ENCODE assay signal across 1 cellular context in the genomic region with DNA sequence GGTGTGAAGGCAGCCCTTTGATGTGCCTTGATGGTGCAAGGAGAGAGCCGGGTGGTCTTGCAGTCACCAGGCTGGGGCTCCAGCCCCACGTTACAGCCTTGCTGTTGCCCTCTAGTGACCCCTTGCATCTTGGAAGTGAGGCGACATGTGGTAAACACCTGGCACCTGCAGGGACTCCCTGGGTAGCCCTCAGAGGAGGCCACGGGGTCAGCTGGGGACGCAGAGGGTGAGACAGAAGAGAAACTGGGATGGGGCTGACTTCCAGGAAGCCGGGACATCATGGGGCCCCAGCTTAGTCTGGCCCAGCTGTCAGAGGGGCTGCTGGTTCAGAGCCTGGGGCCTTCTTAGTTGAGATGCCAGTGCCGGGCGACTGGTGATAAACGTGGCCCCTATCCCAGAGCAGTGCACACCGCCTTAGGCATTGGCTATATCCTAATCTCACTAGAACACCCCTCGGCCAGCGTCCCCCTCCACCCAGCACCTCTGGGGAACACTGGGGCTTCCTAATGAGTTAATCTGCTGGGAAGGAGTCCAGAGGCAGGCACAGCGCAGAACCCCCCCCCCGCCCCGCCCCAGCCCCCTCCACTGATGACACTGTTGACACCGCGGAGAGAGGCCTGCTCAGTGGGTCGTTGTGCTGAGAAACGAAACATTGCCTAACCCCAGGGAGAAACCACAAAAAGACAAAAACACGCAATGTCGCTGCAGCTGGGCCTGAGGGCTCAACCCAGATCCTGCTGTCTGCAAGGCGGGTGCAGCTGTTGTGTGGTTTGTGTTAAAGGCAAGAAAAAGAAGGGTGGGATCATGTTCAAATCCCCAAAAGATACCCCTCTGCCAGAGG.
TF ChIP-seq lines count a peak whose summit lies in the region.

No MANE protein-coding gene starts in this region.

TF ChIP-seq in GM23338, 12 proteins besides CTCF, POLR2A, EP300 and RAD21 (continued from another document):
- TF ChIP-seq, protein P1, sequence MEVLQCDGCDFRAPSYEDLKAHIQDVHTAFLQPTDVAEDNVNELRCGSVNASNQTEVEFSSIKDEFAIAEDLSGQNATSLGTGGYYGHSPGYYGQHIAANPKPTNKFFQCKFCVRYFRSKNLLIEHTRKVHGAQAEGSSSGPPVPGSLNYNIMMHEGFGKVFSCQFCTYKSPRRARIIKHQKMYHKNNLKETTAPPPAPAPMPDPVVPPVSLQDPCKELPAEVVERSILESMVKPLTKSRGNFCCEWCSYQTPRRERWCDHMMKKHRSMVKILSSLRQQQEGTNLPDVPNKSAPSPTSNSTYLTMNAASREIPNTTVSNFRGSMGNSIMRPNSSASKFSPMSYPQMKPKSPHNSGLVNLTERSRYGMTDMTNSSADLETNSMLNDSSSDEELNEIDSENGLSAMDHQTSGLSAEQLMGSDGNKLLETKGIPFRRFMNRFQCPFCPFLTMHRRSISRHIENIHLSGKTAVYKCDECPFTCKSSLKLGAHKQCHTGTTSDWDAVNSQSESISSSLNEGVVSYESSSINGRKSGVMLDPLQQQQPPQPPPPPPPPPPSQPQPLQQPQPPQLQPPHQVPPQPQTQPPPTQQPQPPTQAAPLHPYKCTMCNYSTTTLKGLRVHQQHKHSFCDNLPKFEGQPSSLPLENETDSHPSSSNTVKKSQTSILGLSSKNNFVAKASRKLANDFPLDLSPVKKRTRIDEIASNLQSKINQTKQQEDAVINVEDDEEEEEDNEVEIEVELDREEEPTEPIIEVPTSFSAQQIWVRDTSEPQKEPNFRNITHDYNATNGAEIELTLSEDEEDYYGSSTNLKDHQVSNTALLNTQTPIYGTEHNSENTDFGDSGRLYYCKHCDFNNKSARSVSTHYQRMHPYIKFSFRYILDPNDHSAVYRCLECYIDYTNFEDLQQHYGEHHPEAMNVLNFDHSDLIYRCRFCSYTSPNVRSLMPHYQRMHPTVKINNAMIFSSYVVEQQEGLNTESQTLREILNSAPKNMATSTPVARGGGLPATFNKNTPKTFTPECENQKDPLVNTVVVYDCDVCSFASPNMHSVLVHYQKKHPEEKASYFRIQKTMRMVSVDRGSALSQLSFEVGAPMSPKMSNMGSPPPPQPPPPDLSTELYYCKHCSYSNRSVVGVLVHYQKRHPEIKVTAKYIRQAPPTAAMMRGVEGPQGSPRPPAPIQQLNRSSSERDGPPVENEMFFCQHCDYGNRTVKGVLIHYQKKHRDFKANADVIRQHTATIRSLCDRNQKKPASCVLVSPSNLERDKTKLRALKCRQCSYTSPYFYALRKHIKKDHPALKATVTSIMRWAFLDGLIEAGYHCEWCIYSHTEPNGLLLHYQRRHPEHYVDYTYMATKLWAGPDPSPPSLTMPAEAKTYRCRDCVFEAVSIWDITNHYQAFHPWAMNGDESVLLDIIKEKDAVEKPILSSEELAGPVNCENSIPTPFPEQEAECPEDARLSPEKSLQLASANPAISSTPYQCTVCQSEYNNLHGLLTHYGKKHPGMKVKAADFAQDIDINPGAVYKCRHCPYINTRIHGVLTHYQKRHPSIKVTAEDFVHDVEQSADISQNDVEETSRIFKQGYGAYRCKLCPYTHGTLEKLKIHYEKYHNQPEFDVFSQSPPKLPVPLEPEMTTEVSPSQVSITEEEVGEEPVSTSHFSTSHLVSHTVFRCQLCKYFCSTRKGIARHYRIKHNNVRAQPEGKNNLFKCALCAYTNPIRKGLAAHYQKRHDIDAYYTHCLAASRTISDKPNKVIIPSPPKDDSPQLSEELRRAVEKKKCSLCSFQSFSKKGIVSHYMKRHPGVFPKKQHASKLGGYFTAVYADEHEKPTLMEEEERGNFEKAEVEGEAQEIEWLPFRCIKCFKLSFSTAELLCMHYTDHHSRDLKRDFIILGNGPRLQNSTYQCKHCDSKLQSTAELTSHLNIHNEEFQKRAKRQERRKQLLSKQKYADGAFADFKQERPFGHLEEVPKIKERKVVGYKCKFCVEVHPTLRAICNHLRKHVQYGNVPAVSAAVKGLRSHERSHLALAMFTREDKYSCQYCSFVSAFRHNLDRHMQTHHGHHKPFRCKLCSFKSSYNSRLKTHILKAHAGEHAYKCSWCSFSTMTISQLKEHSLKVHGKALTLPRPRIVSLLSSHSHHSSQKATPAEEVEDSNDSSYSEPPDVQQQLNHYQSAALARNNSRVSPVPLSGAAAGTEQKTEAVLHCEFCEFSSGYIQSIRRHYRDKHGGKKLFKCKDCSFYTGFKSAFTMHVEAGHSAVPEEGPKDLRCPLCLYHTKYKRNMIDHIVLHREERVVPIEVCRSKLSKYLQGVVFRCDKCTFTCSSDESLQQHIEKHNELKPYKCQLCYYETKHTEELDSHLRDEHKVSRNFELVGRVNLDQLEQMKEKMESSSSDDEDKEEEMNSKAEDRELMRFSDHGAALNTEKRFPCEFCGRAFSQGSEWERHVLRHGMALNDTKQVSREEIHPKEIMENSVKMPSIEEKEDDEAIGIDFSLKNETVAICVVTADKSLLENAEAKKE (CRISPR knock-in tag; IDR thresholded peaks at IDR 0.05): no peak
- TF ChIP-seq JUNB (IDR thresholded peaks at IDR 0.05; ENCODE audit: unreplicated experiment): no peak
